8 cellular contexts compared by ENCODE assay signal in the genomic region with DNA sequence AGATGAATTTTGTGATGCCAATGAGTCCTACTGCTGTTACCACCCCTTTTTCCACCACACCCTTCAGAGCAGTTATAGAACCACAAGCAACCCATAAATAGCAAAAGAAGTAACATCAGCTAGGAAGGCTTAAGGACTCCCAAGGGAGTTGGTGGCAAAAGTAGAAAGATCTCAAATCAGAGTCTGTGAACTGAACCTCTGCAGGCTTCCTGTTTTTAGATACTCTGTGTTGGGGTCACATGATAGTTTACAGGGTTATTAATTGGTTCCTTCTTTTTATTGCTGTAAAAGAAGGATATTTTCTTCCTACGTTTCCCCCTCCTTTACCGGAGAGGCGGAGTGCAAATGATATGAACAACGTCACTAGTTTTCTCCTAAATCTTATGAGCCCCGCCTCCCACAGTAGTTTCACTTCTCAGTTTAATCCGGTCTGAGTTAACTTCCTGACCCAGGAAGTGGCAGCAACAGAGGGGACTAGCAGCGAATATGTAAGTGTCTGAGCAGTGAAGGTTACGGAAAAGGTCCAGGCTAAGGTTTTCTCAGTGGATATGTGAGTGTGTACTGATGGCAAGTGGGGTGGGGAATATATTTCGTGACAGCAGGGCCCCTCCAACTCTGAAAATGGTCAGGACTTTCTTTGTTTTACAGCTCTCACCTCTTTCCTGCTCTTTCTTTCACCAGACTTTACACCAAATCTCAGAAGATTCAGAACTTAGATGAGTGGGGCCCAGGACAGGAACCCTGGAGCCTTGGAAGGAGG. TPM values are rescaled to one million over a fixed set of nuclear protein-coding genes. Genes with fewer than 3 reads are reported as not detected.
A peak's percentile ranks its signal among the peaks of the same experiment; 100 is the strongest.
DNase-seq lines count a peak whose midpoint lies in the region; ATAC-seq and TF ChIP-seq lines count a peak whose summit lies in the region.

A gene with protein sequence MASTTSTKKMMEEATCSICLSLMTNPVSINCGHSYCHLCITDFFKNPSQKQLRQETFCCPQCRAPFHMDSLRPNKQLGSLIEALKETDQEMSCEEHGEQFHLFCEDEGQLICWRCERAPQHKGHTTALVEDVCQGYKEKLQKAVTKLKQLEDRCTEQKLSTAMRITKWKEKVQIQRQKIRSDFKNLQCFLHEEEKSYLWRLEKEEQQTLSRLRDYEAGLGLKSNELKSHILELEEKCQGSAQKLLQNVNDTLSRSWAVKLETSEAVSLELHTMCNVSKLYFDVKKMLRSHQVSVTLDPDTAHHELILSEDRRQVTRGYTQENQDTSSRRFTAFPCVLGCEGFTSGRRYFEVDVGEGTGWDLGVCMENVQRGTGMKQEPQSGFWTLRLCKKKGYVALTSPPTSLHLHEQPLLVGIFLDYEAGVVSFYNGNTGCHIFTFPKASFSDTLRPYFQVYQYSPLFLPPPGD (plus strand): TSS at position 435 of the 760 bp plus-strand sequence. CDS start 3,721 bp downstream, outside the sequence.

- no peaks in the 10 kb centered on the region for H3K27me3 Mint-ChIP-seq in osteocyte (ENCODE audit: unreplicated experiment)

- ATAC-seq in GM19023 (IDR thresholded peaks at IDR 0.05; ENCODE audit: unreplicated experiment) (peak; percentile 86), HG03159 (IDR thresholded peaks at IDR 0.05; ENCODE audit: unreplicated experiment) (peak; percentile 79)

- no peak for TF ChIP-seq CTCF in foreskin fibroblast (IDR thresholded peaks at IDR 0.05; ENCODE audit: low read depth, low read length)
- TF ChIP-seq CTCF in osteocyte (IDR thresholded peaks at IDR 0.05) = no peak
- no peak for TF ChIP-seq CTCF in tibial artery (IDR thresholded peaks at IDR 0.05)

- peaks cover 0 to 53% (median 44%) of the 10 kb centered on the region in 4 donors for H3K4me1 ChIP-seq in tibial artery

- peak within 1 kb of the TSS; percentile 92 for H3K4me3 Mint-ChIP-seq in osteocyte (ENCODE audit: unreplicated experiment)

- peak within 1 kb of the TSS; percentile 93 to 95 for H3K27ac ChIP-seq in tibial artery

- peaks cover 0 to 3% (median 0%) of the 10 kb centered on the region in 3 donors for H3K9me3 ChIP-seq in tibial artery

- no peaks in the 10 kb centered on the region for H3K27me3 ChIP-seq in tibial artery

- DNase-seq in Ammon's horn (ENCODE audit: low spot score) = peak; percentile 74
- DNase-seq in RKO (ENCODE audit: low spot score) = peak; percentile 95
- peak; percentile 55 for DNase-seq in activated T-helper 9 cell treated with anti-CD3 and anti-CD28 coated beads, Interleukin-2, amount 50 U/mL, for 16 hours (ENCODE audit: low read depth)
- peak; percentile 89 to 94 for DNase-seq in foreskin fibroblast
- DNase-seq in osteocyte (ENCODE audit: extremely low spot score, unreplicated experiment) = no peak
- peak; percentile 88 to 89 for DNase-seq in tibial artery

- peak within 1 kb of the TSS; percentile 79 to 81 for H3K4me3 ChIP-seq in foreskin fibroblast (ENCODE audit: low read depth in 1 of 2, low read length in 2 of 2)
- peak within 1 kb of the TSS; percentile 61 to 73 for H3K4me3 ChIP-seq in tibial artery

- intact Hi-C loops in tibial artery (cut with DNase I; ENCODE audit: low total_unique reads) = no loop called here

- peaks cover 15% of the 10 kb centered on the region for H3K36me3 Mint-ChIP-seq in osteocyte (ENCODE audit: unreplicated experiment)

- H3K4me1 Mint-ChIP-seq in osteocyte (ENCODE audit: unreplicated experiment) = peaks cover 36% of the 10 kb centered on the region

- peaks cover 7 to 19% (median 12%) of the 10 kb centered on the region in 3 donors for H3K36me3 ChIP-seq in tibial artery

- H3K9me3 Mint-ChIP-seq in osteocyte (ENCODE audit: unreplicated experiment) = peaks cover 6% of the 10 kb centered on the region

- peak within 1 kb of the TSS; percentile 100 for H3K27ac Mint-ChIP-seq in osteocyte (ENCODE audit: unreplicated experiment)

RNA-seq across cellular contexts. Expression of the gene that starts here (rescaled TPM):
- total RNA-seq in osteocyte = 8.0 and 8.4 TPM in 2 replicates
